Comparison of ENCODE assay signal across 16 cellular contexts in genomic region chr7:123060446-123060845, GRCh38.
DNase-seq lines count a peak whose midpoint lies in the region; ATAC-seq, FAIRE-seq and TF ChIP-seq lines count a peak whose summit lies in the region.
"Had no signal": no experiment of that assay in that cellular context is flagged by ENCODE, and none has a peak within 500 bp of the region (broad histone marks: within the 10 kb centered on the region; RNA-seq: fewer than 3 reads in every experiment).

No MANE protein-coding gene starts in this region.

- no peak overlapping the region for H3K9ac ChIP-seq in GM12878 (ENCODE audit: control insufficient read depth, insufficient read depth, low read length)

- H3K36me3 ChIP-seq in GM12878 (ENCODE audit: control insufficient read depth in 2 of 2, insufficient read depth in 2 of 2, low read length in 1 of 2) (no peaks in the 10 kb centered on the region), GM23338 (ENCODE audit: insufficient read depth) (no peaks in the 10 kb centered on the region)

- no peak overlapping the region for H2AFZ ChIP-seq in GM12878 (ENCODE audit: control insufficient read depth, low read depth, low read length)
- no peak overlapping the region for H2AFZ ChIP-seq in GM23338

- H3K4me1 ChIP-seq in GM12878 (ENCODE audit: control insufficient read depth, insufficient read depth, low read length): no peaks in the 10 kb centered on the region
- no peaks in the 10 kb centered on the region for H3K4me1 ChIP-seq in GM23338 (ENCODE audit: insufficient read depth)

- in situ Hi-C loops in GM12878 (cut with MboI): no loop called here

- CTCF ChIA-PET in GM12878 (lab: Yijun Ruan, JAX): interaction anchor here (0.8 to 1.2 kb wide), 2 partner anchors 10 to 94 kb away, joined by 3 read pairs; no protein-coding TSS in a partner anchor

- H3K27ac Mint-ChIP-seq in GM23338: no peak overlapping the region

- intact Hi-C loops in GM12878 (cut with micrococcal nuclease; ENCODE audit: unreplicated experiment): no loop called here

- H3K4me2 ChIP-seq in GM12878 (ENCODE audit: control insufficient read depth, insufficient read depth) (no peak overlapping the region), GM23338 (no peak overlapping the region)

- H3K4me3 Mint-ChIP-seq in GM23338: no peak overlapping the region
- H3K4me3 Mint-ChIP-seq: CD4-positive, alpha-beta memory T cell had no signal

- no peak for TF ChIP-seq RAD21 in GM12878 (IDR thresholded peaks at IDR 0.05; ENCODE audit: insufficient read depth, low read depth, low read length)

- no peak overlapping the region for H3K4me3 ChIP-seq in GM12878
- no peak overlapping the region for H3K4me3 ChIP-seq in GM23338

- ATAC-seq in GM12878: no peak
- no peak for ATAC-seq in GM23338

- TF ChIP-seq POLR2A in GM12878 (IDR thresholded peaks at IDR 0.05; ENCODE audit: low read depth, low read length): no peak

- no peaks in the 10 kb centered on the region for H3K27me3 ChIP-seq in GM12878 (replicated peaks in 1 of 2; ENCODE audit: control insufficient read depth in 2 of 2, insufficient read depth in 2 of 2, low read length in 1 of 2)
- no peaks in the 10 kb centered on the region for H3K27me3 ChIP-seq in GM23338 (ENCODE audit: insufficient read depth)

- DNase-seq in NCI-H69 (lab: John Stamatoyannopoulos, UW): peak; percentile 30
- DNase-seq in GM12878 (ENCODE audit: low read depth, low spot score): no peak
- peak; percentile 56 for DNase-seq in cerebellum (ENCODE audit: low spot score)
- DNase-seq in NCI-H524 treated with DMSO at 0.1 percent for 48 hours (lab: John Stamatoyannopoulos, UW): no peak
- no peak for DNase-seq in SK-N-DZ (ENCODE audit: low spot score)
- DNase-seq in GM23338 (ENCODE audit: low spot score): no peak
- DNase-seq: Calu3; CD4-positive, alpha-beta memory T cell; COR-L47; DMS53; DMS79 treated with DMSO at 0.1 percent for 48 hours; GOT3; H7; HCEC 1CT had no signal

- H3K9me2 ChIP-seq in GM23338 (ENCODE audit: insufficient read depth): no peaks in the 10 kb centered on the region

- no TSS peak for BruUV-seq in GM12878 (replicated peaks; lab: Mats Ljungman, UMichigan)

- POLR2A ChIA-PET in GM12878 (lab: Charles Lee): no interaction called here

- RAD21 ChIA-PET in GM12878 (lab: Charles Lee; ENCODE audit: unreplicated experiment): no interaction called here

- H3K36me3 Mint-ChIP-seq in GM23338 (ENCODE audit: low read depth): no peaks in the 10 kb centered on the region
- H3K36me3 Mint-ChIP-seq: CD4-positive, alpha-beta memory T cell had no signal

- no peaks in the 10 kb centered on the region for H3K27me3 Mint-ChIP-seq in GM23338 (ENCODE audit: insufficient read depth, low read depth, poor library complexity)
- H3K27me3 Mint-ChIP-seq: CD4-positive, alpha-beta memory T cell had no signal

- no peaks in the 10 kb centered on the region for H3F3A ChIP-seq in GM23338 (replicated peaks; ENCODE audit: low read depth)

- no peaks in the 10 kb centered on the region for H3K9me3 Mint-ChIP-seq in GM23338

- H4K20me1 ChIP-seq in GM12878 (ENCODE audit: control insufficient read depth, insufficient read depth) (no peaks in the 10 kb centered on the region), GM23338 (replicated peaks; ENCODE audit: insufficient read depth) (no peaks in the 10 kb centered on the region)

- no peaks in the 10 kb centered on the region for H3K9me3 ChIP-seq in GM12878 (replicated peaks; ENCODE audit: control insufficient read depth, insufficient read depth, low read length)

- TF ChIP-seq CTCF in GM12878 (IDR thresholded peaks at IDR 0.05 in 2 of 3, conservative IDR thresholded peaks at IDR 0.05 in 1 of 3; ENCODE audit: control insufficient read depth in 2 of 3, extremely low read depth in 1 of 3, insufficient read depth in 1 of 3, low read depth in 3 of 3, low read length in 3 of 3) (no peak), GM23338 (conservative IDR thresholded peaks at IDR 0.05; ENCODE audit: low read depth in 2 of 2) (no peak)

- SMC1A ChIA-PET in GM12878 (lab: Charles Lee; ENCODE audit: uncharacterized antibody, unreplicated experiment): no interaction called here

- FAIRE-seq in GM12878 (lab: Jason Lieb, UNC): no peak
- FAIRE-seq: G401.6, GM19239 had no signal

- no peak for TF ChIP-seq EP300 in GM12878 (IDR thresholded peaks at IDR 0.05; ENCODE audit: borderline replicate concordance in 1 of 2, control insufficient read depth in 1 of 2, low read depth in 2 of 2, low read length in 2 of 2)

- no peaks in the 10 kb centered on the region for H3K4me1 Mint-ChIP-seq in GM23338
- H3K4me1 Mint-ChIP-seq: CD4-positive, alpha-beta memory T cell had no signal

- no peaks in the 10 kb centered on the region for H3K79me2 ChIP-seq in GM12878 (ENCODE audit: control insufficient read depth, insufficient read depth, low read length)
- no peaks in the 10 kb centered on the region for H3K79me2 ChIP-seq in GM23338 (replicated peaks; ENCODE audit: insufficient read depth)

- H3K27ac ChIP-seq in GM12878 (ENCODE audit: control insufficient read depth, insufficient read depth): no peak overlapping the region
- H3K27ac ChIP-seq in GM23338 (ENCODE audit: low read depth): no peak overlapping the region

TF ChIP-seq in GM12878, 131 proteins besides CTCF, POLR2A, EP300 and RAD21:
- TF ChIP-seq PKNOX1 (IDR thresholded peaks at IDR 0.05): 0 out of 2 replicates have a peak, but pooled peaks have one; percentile 9
- TF ChIP-seq LARP7 (IDR thresholded peaks at IDR 0.05): no peak

TF ChIP-seq in GM23338, 12 proteins besides CTCF, POLR2A, EP300 and RAD21:
- TF ChIP-seq ZNF331 (CRISPR knock-in tag; IDR thresholded peaks at IDR 0.05; ENCODE audit: low read depth): no peak
TF ChIP-seq in GM23338: peak in this region for 0.

Comparison
In these comparisons a context has a peak if more than half of its experiments do, and no peak if none do; other contexts are left out.
1. DNase-seq: peak in NCI-H69 (single experiment) and cerebellum (single experiment); none in GM12878 (single experiment), NCI-H524 treated with DMSO at 0.1 percent for 48 hours (single experiment), SK-N-DZ (single experiment) and GM23338 (single experiment).